17 cellular contexts compared by ENCODE assay signal in the genomic region with DNA sequence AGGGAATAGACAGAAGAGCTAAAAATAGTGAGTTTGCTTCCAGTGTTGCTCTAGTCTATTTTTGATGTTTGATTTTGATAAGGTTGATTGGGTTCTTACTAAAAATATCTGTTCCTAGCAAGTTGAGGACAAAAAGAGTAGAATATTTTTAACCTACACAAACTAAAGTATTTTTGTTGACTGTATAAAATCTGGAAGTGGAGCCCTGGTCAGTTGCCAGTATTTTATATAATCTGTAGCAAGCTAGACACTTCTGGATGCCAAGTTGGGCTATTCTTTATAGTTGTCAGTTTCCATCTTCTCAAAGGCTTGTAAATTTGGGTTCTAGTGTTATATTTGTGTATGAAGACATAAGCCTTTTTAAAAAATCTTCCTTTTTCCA. TPM values are rescaled to one million over a fixed set of nuclear protein-coding genes. Genes with fewer than 3 reads are reported as not detected.
DNase-seq lines count a peak whose midpoint lies in the region; ATAC-seq, FAIRE-seq and TF ChIP-seq lines count a peak whose summit lies in the region.
"Had no signal": no experiment of that assay in that cellular context is flagged by ENCODE, and none has a peak within 500 bp of the region (broad histone marks: within the 10 kb centered on the region; RNA-seq: fewer than 3 reads in every experiment).

No MANE protein-coding gene starts in this region.

- peak overlapping the region; percentile 92 to 99 (median 97) for H3K27ac Mint-ChIP-seq in brain
- H3K27ac Mint-ChIP-seq: T-helper 1 cell treated with Interleukin-12 subunit alpha and Interleukin-12 subunit beta and Interleukin-4 antibody, amounts not matched to agents 30 μg/mL and 1 μg/mL, for 36 hours had no signal

- H3K4me3 ChIP-seq in HUES6 (ENCODE audit: low read depth, low read length) (no peak overlapping the region), keratinocyte (ENCODE audit: control insufficient read depth in 2 of 3, extremely low read depth in 1 of 3, insufficient read depth in 2 of 3, low read depth in 1 of 3, low read length in 3 of 3) (peak overlapping the region in 1 of 3 experiments; percentile 30), skeletal muscle tissue (ENCODE audit: low read length in 3 of 3) (peak overlapping the region; percentile 7 to 57 (median 41)), WERI-Rb-1 (ENCODE audit: low read depth, low read length) (no peak overlapping the region), ovary (no peak overlapping the region)
- H3K4me3 ChIP-seq: lung, vagina had no signal

- peaks cover 23% of the 10 kb centered on the region for H3K36me3 ChIP-seq in HUES6 (ENCODE audit: control insufficient read depth, insufficient read depth, low read length)
- peaks cover 3 to 11% of the 10 kb centered on the region in 2 experiments for H3K36me3 ChIP-seq in keratinocyte (ENCODE audit: control insufficient read depth in 2 of 2, extremely low read depth in 1 of 2, insufficient read depth in 2 of 2, low read length in 2 of 2)
- peaks cover 0 to 3% (median 2%) of the 10 kb centered on the region in 3 donors for H3K36me3 ChIP-seq in skeletal muscle tissue (ENCODE audit: control insufficient read depth in 3 of 3, insufficient read depth in 3 of 3, low read length in 3 of 3)
- H3K36me3 ChIP-seq in WERI-Rb-1 = no peaks in the 10 kb centered on the region
- H3K36me3 ChIP-seq in ovary = no peaks in the 10 kb centered on the region

- H2AFZ ChIP-seq in keratinocyte (ENCODE audit: control insufficient read depth, low read length) = no peak overlapping the region

- intact Hi-C loops in ovary (cut with DNase I) = no loop called here

- no peak overlapping the region for H3K9ac ChIP-seq in HUES6 (ENCODE audit: low read length)
- peak overlapping the region; percentile 37 for H3K9ac ChIP-seq in keratinocyte (ENCODE audit: control insufficient read depth, extremely low read depth, insufficient read depth, low read length)
- H3K9ac ChIP-seq in skeletal muscle tissue (ENCODE audit: low read depth in 1 of 3, low read length in 3 of 3) = peak overlapping the region; percentile 4 to 72 (median 59)

- TF ChIP-seq POLR2A in ovary (IDR thresholded peaks at IDR 0.05) = no peak

- H3K79me2 ChIP-seq in keratinocyte (ENCODE audit: control insufficient read depth, insufficient read depth, low read length) = peaks cover 71% of the 10 kb centered on the region

- H4K20me1 ChIP-seq in keratinocyte (ENCODE audit: control insufficient read depth, extremely low read depth, insufficient read depth, low read length) = peaks cover 13% of the 10 kb centered on the region

- FAIRE-seq in keratinocyte (lab: Jason Lieb, UNC) = no peak
- FAIRE-seq: GM12891 had no signal

- H3K9me3 ChIP-seq in HUES6 (ENCODE audit: control insufficient read depth, insufficient read depth, low read depth, low read length) (no peaks in the 10 kb centered on the region), keratinocyte (ENCODE audit: control insufficient read depth, low read depth, low read length) (no peaks in the 10 kb centered on the region), skeletal muscle tissue (ENCODE audit: control insufficient read depth in 3 of 3, low read length in 3 of 3) (no peaks in the 10 kb centered on the region), WERI-Rb-1 (ENCODE audit: severe bottlenecking) (no peaks in the 10 kb centered on the region), ovary (no peaks in the 10 kb centered on the region)
- H3K9me3 ChIP-seq: vagina had no signal

- H3K36me3 Mint-ChIP-seq in brain = peaks cover 41% of the 10 kb centered on the region

- ATAC-seq in GM19452 (IDR thresholded peaks at IDR 0.05; ENCODE audit: unreplicated experiment) = no peak

- peak overlapping the region; percentile 64 to 81 (median 75) for H3K4me3 Mint-ChIP-seq in brain
- H3K4me3 Mint-ChIP-seq: CD14-positive monocyte; T-helper 1 cell treated with Interleukin-12 subunit alpha and Interleukin-12 subunit beta and Interleukin-4 antibody, amounts not matched to agents 30 μg/mL and 1 μg/mL, for 36 hours had no signal

- H3K27me3 ChIP-seq in HUES6 (ENCODE audit: control insufficient read depth, insufficient read depth, low read length) (no peaks in the 10 kb centered on the region), keratinocyte (ENCODE audit: control insufficient read depth, extremely low read depth, insufficient read depth, low read length) (no peaks in the 10 kb centered on the region), skeletal muscle tissue (ENCODE audit: control insufficient read depth in 3 of 3, insufficient read depth in 3 of 3, low read length in 3 of 3) (no peaks in the 10 kb centered on the region), WERI-Rb-1 (ENCODE audit: insufficient read depth, low read depth, severe bottlenecking) (no peaks in the 10 kb centered on the region), ovary (no peaks in the 10 kb centered on the region)
- H3K27me3 ChIP-seq: vagina had no signal

- TF ChIP-seq CTCF in brain (conservative IDR thresholded peaks at IDR 0.05) (no peak), keratinocyte (optimal IDR thresholded peaks at IDR 0.05 in 1 of 3, IDR thresholded peaks at IDR 0.05 in 1 of 3, conservative IDR thresholded peaks at IDR 0.05 in 1 of 3; ENCODE audit: extremely low read depth in 1 of 3, insufficient read depth in 2 of 3, low read length in 3 of 3) (no peak), WERI-Rb-1 (IDR thresholded peaks at IDR 0.05; ENCODE audit: low read depth, low read length) (no peak), ovary (IDR thresholded peaks at IDR 0.05) (no peak)

- H3K4me1 ChIP-seq in HUES6 (ENCODE audit: control insufficient read depth, insufficient read depth, low read length) (peaks cover 39% of the 10 kb centered on the region), keratinocyte (ENCODE audit: control insufficient read depth, extremely low read depth, insufficient read depth, low read length) (peaks cover 31% of the 10 kb centered on the region), skeletal muscle tissue (ENCODE audit: control insufficient read depth in 3 of 3, insufficient read depth in 3 of 3, low read length in 3 of 3) (peaks cover 15 to 30% (median 17%) of the 10 kb centered on the region in 3 donors), ovary (ENCODE audit: insufficient read depth) (peaks cover 5% of the 10 kb centered on the region)

- peaks cover 0 to 16% (median 3%) of the 10 kb centered on the region in 5 experiments for H3K9me3 Mint-ChIP-seq in brain

- H3K27me3 Mint-ChIP-seq in brain = no peaks in the 10 kb centered on the region

- H3K4me1 Mint-ChIP-seq in brain = peaks cover 41% of the 10 kb centered on the region

- H3K27ac ChIP-seq in HUES6 (ENCODE audit: low read depth, low read length) (0 out of 2 replicates have a peak overlapping the region, but pooled peaks have one; percentile 40), keratinocyte (ENCODE audit: control insufficient read depth, insufficient read depth, low read length) (peak overlapping the region; percentile 31), skeletal muscle tissue (ENCODE audit: low read depth, low read length) (peak overlapping the region; percentile 86), WERI-Rb-1 (no peak overlapping the region), ovary (no peak overlapping the region)
- H3K27ac ChIP-seq: vagina had no signal

- no peaks in the 10 kb centered on the region for H3K9me1 ChIP-seq in keratinocyte (ENCODE audit: control insufficient read depth, extremely low read depth, insufficient read depth, low read length)

- dilution Hi-C loops in keratinocyte (cut with MboI; ENCODE audit: extremely low pct_ligation_motif_present, low sequenced_read_pairs) = no loop called here

- DNase-seq in keratinocyte (ENCODE audit: low read depth, low spot score) (no peak), WERI-Rb-1 (no peak), AG08395 (ENCODE audit: low spot score) (no peak), ovary (no peak)
- DNase-seq: cortex of kidney; NCI-H446; posterior cingulate gyrus; stimulated activated CD4-positive, alpha-beta T cell treated with anti-CD3 and anti-CD28 coated beads, Interleukin-4, amount 100 ng/mL, for 24 hours had no signal

- H3K4me2 ChIP-seq in keratinocyte (ENCODE audit: control insufficient read depth, extremely low read depth, insufficient read depth, low read depth, low read length) = peak overlapping the region; percentile 58

- TF ChIP-seq EP300 in ovary (IDR thresholded peaks at IDR 0.05) = no peak

RNA-seq across cellular contexts. Expression of gene HSD17B12, which starts 56.6 kb away (rescaled TPM):
- polyA plus RNA-seq in brain (ENCODE audit: insufficient read depth, low read depth, low replicate concordance) (34.9 TPM), keratinocyte (85.0 to 129 TPM (median 105 TPM) in 3 replicates), ovary (10 to 100 TPM; 41.5 to 95.7 TPM)
- 105 TPM for polyA plus RNA-seq in keratinocyte (2011; ENCODE audit: low read depth)
- 47.6 and 89.2 TPM in 2 replicates for polyA plus RNA-seq in keratinocyte (2011; cell fraction: cytosol; rRNA removed)
- polyA plus RNA-seq in keratinocyte (2011; cell fraction: nucleus; rRNA removed) = 155 and 157 TPM in 2 replicates
- 71.8 and 94.1 TPM in 2 replicates for polyA plus RNA-seq in keratinocyte (2012; ENCODE audit: low replicate concordance)
- 87.1 to 111 TPM (median 90.0 TPM) in 3 replicates for polyA minus RNA-seq in keratinocyte
- polyA minus RNA-seq in keratinocyte (2011; cell fraction: cytosol; rRNA and poly(A)+ RNA removed) = 119 TPM
- polyA minus RNA-seq in keratinocyte (2011; cell fraction: nucleus; rRNA and poly(A)+ RNA removed) = 178 and 283 TPM in 2 replicates
- total RNA-seq in skeletal muscle tissue (40.7 TPM), ovary (10 to 100 TPM; 27.7 to 88.8 (median 57.3) TPM)

Comparison
In these comparisons a context has a peak if more than half of its experiments do, and no peak if none do; other contexts are left out.
1. H3K27ac ChIP-seq: peak in HUES6 (single experiment), keratinocyte (single experiment) and skeletal muscle tissue (single experiment); none in WERI-Rb-1 (single experiment) and ovary (0 of 2).
2. H3K4me3 ChIP-seq: peak in skeletal muscle tissue (3 of 3); none in HUES6 (single experiment), WERI-Rb-1 (single experiment) and ovary (single experiment).